In the genomic region with DNA sequence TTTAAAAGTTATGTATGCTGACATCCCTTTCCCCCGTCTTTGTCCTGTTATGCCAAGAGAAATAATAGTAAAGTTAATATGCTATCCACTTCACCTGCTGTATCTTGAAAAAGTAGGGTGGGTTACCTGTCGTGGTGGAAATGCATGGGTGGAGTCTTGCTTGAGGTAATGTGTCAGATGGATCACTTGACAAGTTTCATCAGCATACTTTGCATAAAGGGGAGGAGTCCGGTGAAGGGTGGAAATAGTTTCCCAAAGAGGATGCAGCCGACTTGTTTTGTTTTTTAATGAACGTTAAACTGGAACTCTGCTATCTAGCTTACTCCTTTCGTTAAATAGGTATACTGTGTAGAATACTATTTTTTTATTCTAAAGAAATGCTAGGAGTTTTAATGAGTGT, we compare ENCODE assay signal across 16 cellular contexts. TPM values are rescaled to one million over a fixed set of nuclear protein-coding genes. Genes with fewer than 3 reads are reported as not detected.
A peak's percentile ranks its signal among the peaks of the same experiment; 100 is the strongest.
DNase-seq lines count a peak whose midpoint lies in the region; ATAC-seq and TF ChIP-seq lines count a peak whose summit lies in the region.
"Had no signal": no experiment of that assay in that cellular context is flagged by ENCODE, and none has a peak within 500 bp of the region (broad histone marks: within the 10 kb centered on the region; RNA-seq: fewer than 3 reads in every experiment).

No MANE protein-coding gene starts in this region.

- DNase-seq in DMS153 treated with DMSO at 0.1 percent for 48 hours (lab: John Stamatoyannopoulos, UW; ENCODE audit: unreplicated experiment) = peak; percentile 24
- peak; percentile 53 for DNase-seq in iPS-NIHi7 (ENCODE audit: extremely low spot score)
- DNase-seq in right lobe of liver = no peak
- DNase-seq in NCI-H1048 (lab: John Stamatoyannopoulos, UW) = no peak
- DNase-seq: activated CD4-positive, alpha-beta T cell treated with anti-CD3 and anti-CD28 coated beads, Interleukin-2, amount 10 ng/mL, durations not matched to agents 24 days and 14 days; activated T-cell treated with anti-CD3 and anti-CD28 coated beads, Interleukin-2, amount 50 U/mL, for 1 hour; BE2C; cerebellar nuclear complex; DMS79 treated with DMSO at 0.1 percent for 48 hours; NCI-H524 treated with DMSO at 0.1 percent for 48 hours had no signal

- H3F3A ChIP-seq in SU-DHL-6 (ENCODE audit: insufficient read depth) = no peaks in the 10 kb centered on the region

- H3K27me3 ChIP-seq in HUES64 (ENCODE audit: insufficient read depth, low read length) (peaks cover 98% of the 10 kb centered on the region), SU-DHL-6 (ENCODE audit: low read length) (no peaks in the 10 kb centered on the region), right lobe of liver (peaks cover 23 to 60% of the 10 kb centered on the region in 2 donors), gastroesophageal sphincter (peaks cover 97% of the 10 kb centered on the region)

- intact Hi-C loops in right lobe of liver (cut with DNase I) = no loop called here

- peak overlapping the region; percentile 41 for H3K4me2 ChIP-seq in SU-DHL-6 (ENCODE audit: low read depth, low read length, poor library complexity, severe bottlenecking)

- H2AFZ ChIP-seq in SU-DHL-6 (ENCODE audit: low read depth, low read length, severe bottlenecking) = peak overlapping the region; percentile 53

- H3K27ac ChIP-seq in HUES64 (ENCODE audit: low read depth, low read length) (no peak overlapping the region), SU-DHL-6 (ENCODE audit: low read depth, low read length) (no peak overlapping the region), right lobe of liver (no peak overlapping the region), gastroesophageal sphincter (no peak overlapping the region)
- H3K27ac ChIP-seq: suprapubic skin had no signal

- no peak for TF ChIP-seq POLR2A in right lobe of liver (IDR thresholded peaks at IDR 0.05)
- TF ChIP-seq POLR2A in gastroesophageal sphincter (IDR thresholded peaks at IDR 0.05) = no peak

- no peak for TF ChIP-seq EP300 in gastroesophageal sphincter (IDR thresholded peaks at IDR 0.05)

- H3K36me3 ChIP-seq in HUES64 (ENCODE audit: insufficient read depth, low read length) (no peaks in the 10 kb centered on the region), SU-DHL-6 (ENCODE audit: low read length) (no peaks in the 10 kb centered on the region), right lobe of liver (no peaks in the 10 kb centered on the region), gastroesophageal sphincter (no peaks in the 10 kb centered on the region)
- H3K36me3 ChIP-seq: BE2C, suprapubic skin had no signal

- H3K9ac ChIP-seq in HUES64 (ENCODE audit: low read depth, low read length) (no peak overlapping the region), SU-DHL-6 (ENCODE audit: low read length) (no peak overlapping the region)

- H3K79me2 ChIP-seq in SU-DHL-6 (ENCODE audit: insufficient read depth, low read length) = no peaks in the 10 kb centered on the region

- no peaks in the 10 kb centered on the region for H3K9me3 ChIP-seq in HUES64 (ENCODE audit: insufficient read depth, low read depth, low read length)
- no peaks in the 10 kb centered on the region for H3K9me3 ChIP-seq in SU-DHL-6 (ENCODE audit: insufficient read depth, low read length)
- H3K9me3 ChIP-seq in right lobe of liver = no peaks in the 10 kb centered on the region
- no peaks in the 10 kb centered on the region for H3K9me3 ChIP-seq in gastroesophageal sphincter
- H3K9me3 ChIP-seq: BE2C, suprapubic skin had no signal

- ATAC-seq in right lobe of liver = no peak
- no peak for ATAC-seq in gastroesophageal sphincter

- H3K4me3 ChIP-seq in HUES64 (ENCODE audit: low read length) (peak overlapping the region; percentile 28; the same call in 1 of the 2 replicates), SU-DHL-6 (ENCODE audit: insufficient read depth, low read length, poor library complexity, severe bottlenecking) (peak overlapping the region; percentile 4), right lobe of liver (no peak overlapping the region), gastroesophageal sphincter (no peak overlapping the region)
- H3K4me3 ChIP-seq: suprapubic skin had no signal

- 3% methylated on average over 4 of the region's 6 CpGs for WGBS in HUES64
- 3% methylated on average over 6 of the region's 6 CpGs for whole genome bisulfite sequencing in right lobe of liver (ENCODE audit: insufficient coverage, low coverage, low lambda C conversion rate, missing lambda C conversion rate)
- WGBS in gastroesophageal sphincter (ENCODE audit: low coverage in 1 of 2), 2 donors = 10% methylated on average over 6 of the region's 6 CpGs

- no peak for TF ChIP-seq CTCF in SU-DHL-6 (IDR thresholded peaks at IDR 0.05; ENCODE audit: insufficient read depth, low read length, poor library complexity, severe bottlenecking)
- TF ChIP-seq CTCF in right lobe of liver (IDR thresholded peaks at IDR 0.05) = no peak
- TF ChIP-seq CTCF in gastroesophageal sphincter (IDR thresholded peaks at IDR 0.05) = no peak

- no peaks in the 10 kb centered on the region for H3K9me2 ChIP-seq in SU-DHL-6 (replicated peaks; ENCODE audit: insufficient read depth, low read length)

- H3K4me1 ChIP-seq in HUES64 (ENCODE audit: insufficient read depth, low read length) (peaks cover 37% of the 10 kb centered on the region; the same call in 1 of the 2 replicates), right lobe of liver (peaks cover 0 to 11% (median 0%) of the 10 kb centered on the region in 4 donors), gastroesophageal sphincter (peaks cover 0 to 34% (median 21%) of the 10 kb centered on the region in 3 donors)
- H3K4me1 ChIP-seq: BE2C had no signal

- no peaks in the 10 kb centered on the region for H4K20me1 ChIP-seq in SU-DHL-6 (ENCODE audit: low read depth, low read length)

RNA-seq across cellular contexts. Expression of gene DMRT3, which starts 9.0 kb away (rescaled TPM):
- polyA plus RNA-seq in HUES64 (2013, experiment 1 of 2) = not detected
- polyA plus RNA-seq in HUES64 (2013, experiment 2 of 2) = not detected
- total RNA-seq in right lobe of liver (not detected), gastroesophageal sphincter (under 1 TPM in 1 of 4 donors, not detected in 3; 0.12 TPM)
- total RNA-seq: activated CD4-positive, alpha-beta T cell treated with anti-CD3 and anti-CD28 coated beads, Interleukin-2, amount 10 ng/mL, durations not matched to agents 24 days and 14 days; myocyte; T-helper 2 cell treated with Interferon-gamma antibody and Interleukin-4, amounts not matched to agents 100 ng/mL and 5 ng/mL, for 36 hours had no signal

Comparison
In these comparisons a context has a peak if more than half of its experiments do, and no peak if none do; other contexts are left out.
1. DNase-seq: peak in DMS153 treated with DMSO at 0.1 percent for 48 hours (single experiment) and iPS-NIHi7 (single experiment); none in right lobe of liver (0 of 3) and NCI-H1048 (single experiment).
2. H3K4me3 ChIP-seq: peak in HUES64 (single experiment) and SU-DHL-6 (single experiment); none in right lobe of liver (0 of 3) and gastroesophageal sphincter (0 of 2).